15 cellular contexts compared by ENCODE assay signal in genomic region chr16:65044861-65045260, GRCh38.
A peak's percentile ranks its signal among the peaks of the same experiment; 100 is the strongest.
DNase-seq lines count a peak whose midpoint lies in the region; TF ChIP-seq lines count a peak whose summit lies in the region.
"Had no signal": no experiment of that assay in that cellular context is flagged by ENCODE, and none has a peak within 500 bp of the region (broad histone marks: within the 10 kb centered on the region; RNA-seq: fewer than 3 reads in every experiment).

No MANE protein-coding gene starts in this region.

- H3K4me3 ChIP-seq in AG04449 (ENCODE audit: low read depth, low read length) (no peak overlapping the region), cardiac fibroblast (replicated peaks in 1 of 2; ENCODE audit: low read depth in 2 of 2, low read length in 2 of 2) (no peak overlapping the region)
- H3K4me3 ChIP-seq: GM23338, K562, vagina had no signal

- CTCF ChIA-PET in AG04449 (lab: Yijun Ruan, JAX) = interaction anchor here (0.8 kb wide), 1 partner anchor 19 kb away, joined by 3 read pairs; no protein-coding TSS in a partner anchor

- DNase-seq in AG04449 (ENCODE audit: low read depth, low spot score) (peak; percentile 63), LHCN-M2 (ENCODE audit: low read depth) (peak; percentile 66), cardiac fibroblast (ENCODE audit: low read depth in 2 of 2) (peak; percentile 57 to 76), left kidney (ENCODE audit: low read depth, low spot score) (peak; percentile 78), GDM1 (lab: John Stamatoyannopoulos, UW) (no peak), GM20000 (ENCODE audit: low spot score) (no peak)
- no peak for DNase-seq in activated CD8-positive, alpha-beta memory T cell treated with anti-CD3 and anti-CD28 coated beads, Interleukin-2, amount 50 U/mL, for 4 hours
- no peak for DNase-seq in stimulated activated CD8-positive, alpha-beta memory T cell treated with anti-CD3 and anti-CD28 coated beads, Interleukin-4, amount 100 ng/mL, for 48 hours
- DNase-seq: activated naive CD4-positive, alpha-beta T cell; NCI-H1417; right cardiac atrium; stimulated activated CD4-positive, alpha-beta T cell treated with anti-CD3 and anti-CD28 coated beads, Interleukin-4, amount 100 ng/mL, for 4 hours had no signal

- TF ChIP-seq CTCF in AG04449 (IDR thresholded peaks at IDR 0.05; ENCODE audit: insufficient read depth, low read length, missing control alignments) (no peak), cardiac fibroblast (IDR thresholded peaks at IDR 0.05; ENCODE audit: low read depth, low read length) (no peak), GM20000 (IDR thresholded peaks at IDR 0.05; ENCODE audit: extremely low read depth, missing control alignments) (no peak)

- POLR2A ChIA-PET in AG04449 (lab: Yijun Ruan, JAX) = interaction anchor here (0.5 to 1.4 kb wide), 3 partner anchors 11 to 180 kb away, joined by 3 to 4 read pairs (median 3); no protein-coding TSS in a partner anchor

Comparison
In these comparisons a context has a peak if more than half of its experiments do, and no peak if none do; other contexts are left out.
1. DNase-seq: peak in AG04449 (single experiment), LHCN-M2 (single experiment), cardiac fibroblast (2 of 2) and left kidney (single experiment); none in activated CD8-positive, alpha-beta memory T cell treated with anti-CD3 and anti-CD28 coated beads, Interleukin-2, amount 50 U/mL, for 4 hours (single experiment), GDM1 (single experiment), stimulated activated CD8-positive, alpha-beta memory T cell treated with anti-CD3 and anti-CD28 coated beads, Interleukin-4, amount 100 ng/mL, for 48 hours (single experiment) and GM20000 (single experiment).